8 cellular contexts compared by ENCODE assay signal in the genomic region with DNA sequence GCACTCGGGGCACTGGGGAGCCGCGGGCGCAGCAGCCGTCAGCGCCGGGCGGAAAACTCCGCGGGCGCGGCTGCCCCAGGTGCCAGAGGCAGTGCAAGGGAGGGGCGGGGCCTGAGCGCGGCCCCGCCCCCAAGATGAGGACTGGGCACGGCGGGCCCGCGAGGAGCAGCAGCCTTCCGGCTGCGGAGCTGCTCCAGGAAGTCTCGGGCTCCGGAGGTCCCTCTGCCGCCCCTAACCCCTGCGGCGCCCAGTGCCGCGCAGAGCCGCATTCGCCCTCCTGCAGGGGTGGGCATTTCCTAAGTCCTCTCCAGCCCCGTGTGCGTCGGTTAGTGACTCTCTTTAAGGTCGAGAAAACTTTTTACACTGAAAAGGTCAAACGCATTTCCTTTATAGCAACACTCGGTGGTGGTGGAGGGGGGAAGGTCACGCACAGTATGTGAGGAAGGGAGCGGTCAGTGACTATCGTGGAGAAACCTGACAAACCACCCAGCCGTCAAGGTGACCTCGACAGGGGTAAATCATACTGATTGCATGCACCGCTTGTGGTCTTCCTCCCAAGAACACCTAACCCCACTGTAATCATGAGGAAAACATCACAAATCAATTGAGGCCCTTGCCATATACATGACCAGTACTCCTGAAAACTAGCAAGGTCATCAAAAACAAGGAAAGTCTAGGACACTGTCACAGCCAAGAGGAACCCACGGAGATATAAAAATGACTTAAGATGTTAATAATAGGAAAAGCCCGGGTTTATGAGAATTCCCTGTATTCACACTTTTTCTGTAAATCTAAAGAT. TPM values are rescaled to one million over a fixed set of nuclear protein-coding genes. Genes with fewer than 3 reads are reported as not detected.
DNase-seq lines count a peak whose midpoint lies in the region; ATAC-seq and TF ChIP-seq lines count a peak whose summit lies in the region.

A gene (minus strand): TSS at position 60 of the 799 bp plus-strand sequence. CDS start 32,676 bp downstream, outside the sequence.

- TF ChIP-seq POLR2A in NB4 (IDR thresholded peaks at IDR 0.05; ENCODE audit: extremely low read depth, insufficient read length) (peak; percentile 92), adrenal gland (IDR thresholded peaks at IDR 0.05) (peak; percentile 72 to 87)

- 2 to 4% (median 2%) methylated on average over 14 to 45 of the region's 45 CpGs for WGBS in adrenal gland, 4 donors

- H3K4me3 ChIP-seq in GM12864 (ENCODE audit: low read depth, low read length) (peak within 1 kb of the TSS; percentile 84), NB4 (ENCODE audit: low read depth, low read length) (peak within 1 kb of the TSS; percentile 79), adrenal gland (peak within 1 kb of the TSS; percentile 32 to 100 (median 77)), retinal pigment epithelial cell (ENCODE audit: low read length) (peak within 1 kb of the TSS; percentile 79)

- no peak for TF ChIP-seq CTCF in GM12864 (IDR thresholded peaks at IDR 0.05; ENCODE audit: low read depth, low read length, missing control alignments)
- TF ChIP-seq CTCF in HFFc6 (IDR thresholded peaks at IDR 0.05), result no peak
- no peak for TF ChIP-seq CTCF in NB4 (IDR thresholded peaks at IDR 0.05; ENCODE audit: low read depth, low read length)
- TF ChIP-seq CTCF in adrenal gland (IDR thresholded peaks at IDR 0.05), result no peak
- TF ChIP-seq CTCF in retinal pigment epithelial cell (conservative IDR thresholded peaks at IDR 0.05; ENCODE audit: low read depth, low read length), result no peak

- H3K36me3 ChIP-seq in adrenal gland (replicated peaks in 1 of 2), result no peaks in the 10 kb centered on the region

- peaks cover 10 to 25% of the 10 kb centered on the region in 2 donors for H3K4me1 ChIP-seq in adrenal gland (replicated peaks in 1 of 2)

- H3K27ac ChIP-seq in adrenal gland, result peak within 1 kb of the TSS in 4 of 5 donors; percentile 90 to 98 (median 96)

- peak; percentile 75 for ATAC-seq in left ventricle myocardium superior

- H3K27me3 Mint-ChIP-seq in HFFc6 (ENCODE audit: insufficient read depth), result peaks cover 3% of the 10 kb centered on the region

- H3K27ac Mint-ChIP-seq in HFFc6, result peak within 1 kb of the TSS; percentile 97

- peaks cover 80% of the 10 kb centered on the region for H3K4me1 Mint-ChIP-seq in HFFc6 (ENCODE audit: low read depth)

- H3K36me3 Mint-ChIP-seq in HFFc6 (ENCODE audit: low read depth), result peaks cover 8% of the 10 kb centered on the region

- peak within 1 kb of the TSS; percentile 93 for H3K4me3 Mint-ChIP-seq in HFFc6

- no peaks in the 10 kb centered on the region for H3K9me3 Mint-ChIP-seq in HFFc6

- H3K27me3 ChIP-seq in adrenal gland, result no peaks in the 10 kb centered on the region

- DNase-seq in GM12864 (ENCODE audit: low read depth) (peak; percentile 49), HFFc6 (peak; percentile 30), NB4 (ENCODE audit: low read depth) (peak; percentile 91), T-helper 1 cell (peak; percentile 78 to 91 (median 81)), adrenal gland (peak; percentile 72 to 85 (median 81)), left ventricle myocardium superior (peak; percentile 93), retinal pigment epithelial cell (ENCODE audit: low read depth) (no peak), OCI-M2 (lab: John Stamatoyannopoulos, UW; ENCODE audit: unreplicated experiment) (no peak)

- intact Hi-C loops in adrenal gland (cut with DNase I), result loop anchor here in 1 of 2 donors (5.0 kb wide), 1 partner anchor 48 kb away; no protein-coding TSS in a partner anchor
- intact Hi-C loops in left ventricle myocardium superior (cut with micrococcal nuclease), result loop anchor here (5.0 kb wide), 1 partner anchor 48 kb away; no protein-coding TSS in a partner anchor

- no peaks in the 10 kb centered on the region for H3K9me3 ChIP-seq in adrenal gland (replicated peaks in 1 of 3)

RNA-seq across cellular contexts. Expression of the gene that starts here (rescaled TPM):
- 100 to 1,000 TPM; 253 to 361 (median 336) TPM for total RNA-seq in HFFc6 (2021; fragmentation: NEBNext Ultra II Directional; extraction: Animal tissue kit (Norgen Biotek cat#: 25700))
- total RNA-seq in adrenal gland (10 to 100 TPM; 39.0 to 99.5 (median 67.7) TPM), left ventricle myocardium superior (405 TPM)
- polyA plus RNA-seq in adrenal gland, result 100 to 1,000 TPM in 2 of 3 donors, 10 to 100 TPM in 1; 83.3 to 249 (median 239) TPM

Comparison
In these comparisons a context has a peak if more than half of its experiments do, and no peak if none do; other contexts are left out.
1. DNase-seq: peak in GM12864 (single experiment), HFFc6 (single experiment), NB4 (single experiment), T-helper 1 cell (5 of 5), adrenal gland (7 of 7) and left ventricle myocardium superior (single experiment); none in retinal pigment epithelial cell (single experiment) and OCI-M2 (single experiment).
2. Peak in every context shown above with its lines, with median percentiles within 50 percentile points of each other: H3K4me3 ChIP-seq.